17 cellular contexts compared by ENCODE assay signal in genomic region chr14:71650187-71650586, GRCh38.
"Had no signal": no experiment of that assay in that cellular context is flagged by ENCODE, and none has a peak within 500 bp of the region (broad histone marks: within the 10 kb centered on the region; RNA-seq: fewer than 3 reads in every experiment).

No MANE protein-coding gene starts in this region.

- H3K9me3 ChIP-seq: neutrophil had no signal

- H3K27ac Mint-ChIP-seq: activated T-helper 17 cell treated with anti-CD3 and anti-CD28 coated beads, Interleukin-2, amount 50 U/mL, for 72 hours; T-cell had no signal

- H3K27me3 ChIP-seq: neutrophil had no signal

- H3K27ac ChIP-seq: neutrophil had no signal

- H3K4me3 ChIP-seq: left ventricle myocardium inferior, mucosa of descending colon had no signal

- DNase-seq: activated CD4-positive, CD25-positive, alpha-beta regulatory T cell treated with anti-CD3 and anti-CD28 coated beads, Interleukin-2, amount 50 U/mL, for 72 hours; activated naive CD4-positive, alpha-beta T cell treated with Interleukin-2 at 50 U/mL for 16 hours; activated T-cell treated with anti-CD3 and anti-CD28 coated beads for 4 hours; islet precursor cell; left ventricle myocardium inferior; mucosa of descending colon; naive thymus-derived CD8-positive, alpha-beta T cell; posterior cingulate gyrus; stimulated activated CD4-positive, alpha-beta T cell treated with anti-CD3 and anti-CD28 coated beads, Interleukin-15, amount 100 ng/mL, for 24 hours; stimulated activated CD4-positive, alpha-beta T cell treated with anti-CD3 and anti-CD28 coated beads, Interleukin-4, amount 100 ng/mL, for 1 hour; stimulated activated naive CD4-positive, alpha-beta T cell; T-cell; T-helper 9 cell; trophoblast cell had no signal

- ATAC-seq: activated T-helper 17 cell treated with anti-CD3 and anti-CD28 coated beads, Interleukin-2, amount 50 U/mL, for 72 hours; esophagus mucosa; mucosa of descending colon; naive thymus-derived CD8-positive, alpha-beta T cell; T-cell had no signal
